In genomic region chr20:57857118-57857517, GRCh38 we compare ENCODE assay signal across 24 cellular contexts.
"Had no signal": no experiment of that assay in that cellular context is flagged by ENCODE, and none has a peak within 500 bp of the region (broad histone marks: within the 10 kb centered on the region; RNA-seq: fewer than 3 reads in every experiment).

No MANE protein-coding gene starts in this region.

- H3K36me3 Mint-ChIP-seq: memory B cell; naive B cell; stimulated activated memory B cell treated with anti-CD40 and anti-IgM and Interleukin-4, amounts not matched to agents 10 μg/mL and 1 μg/mL and 100 μg/mL, for 72 hours had no signal

- H3K4me3 ChIP-seq: coronary artery, esophagus squamous epithelium, lung, mucosa of descending colon, ovary, psoas muscle, skin epidermis, spleen, thoracic aorta, tibial nerve, upper lobe of left lung, uterus had no signal

- ATAC-seq: left lobe of liver; mucosa of descending colon; psoas muscle; right cardiac atrium; stimulated activated memory B cell treated with anti-CD40 and anti-IgM and Interleukin-4, amounts not matched to agents 10 μg/mL and 1 μg/mL and 100 μg/mL, for 72 hours had no signal

- H3K27ac ChIP-seq: coronary artery, esophagus squamous epithelium, ovary, psoas muscle, skin epidermis, spleen, thoracic aorta, tibial nerve, upper lobe of left lung, uterus had no signal

- H3K9me3 ChIP-seq: esophagus squamous epithelium, mucosa of descending colon, ovary, psoas muscle, spleen, thoracic aorta, tibial nerve, upper lobe of left lung, uterus had no signal

- H3K9me3 Mint-ChIP-seq: memory B cell; stimulated activated memory B cell treated with anti-CD40 and anti-IgM and Interleukin-4, amounts not matched to agents 10 μg/mL and 1 μg/mL and 100 μg/mL, for 72 hours; stimulated activated naive CD8-positive, alpha-beta T cell treated with anti-CD3 and anti-CD28 coated beads, Interleukin-15, Interleukin-2, amounts not matched to agents 100 ng/mL and 50 ng/mL, for 24 hours had no signal

- H3K4me3 Mint-ChIP-seq: memory B cell; naive B cell; stimulated activated memory B cell treated with anti-CD40 and anti-IgM and Interleukin-4, amounts not matched to agents 10 μg/mL and 1 μg/mL and 100 μg/mL, for 72 hours; stimulated activated naive CD8-positive, alpha-beta T cell treated with anti-CD3 and anti-CD28 coated beads, Interleukin-15, Interleukin-2, amounts not matched to agents 100 ng/mL and 50 ng/mL, for 24 hours had no signal

- H3K4me1 Mint-ChIP-seq: naive B cell; stimulated activated memory B cell treated with anti-CD40 and anti-IgM and Interleukin-4, amounts not matched to agents 10 μg/mL and 1 μg/mL and 100 μg/mL, for 72 hours had no signal

- H3K4me1 ChIP-seq: esophagus squamous epithelium, psoas muscle, spleen, tibial nerve, upper lobe of left lung, uterus had no signal

- H3K27ac Mint-ChIP-seq: memory B cell; naive B cell; stimulated activated memory B cell treated with anti-CD40 and anti-IgM and Interleukin-4, amounts not matched to agents 10 μg/mL and 1 μg/mL and 100 μg/mL, for 72 hours; stimulated activated naive CD8-positive, alpha-beta T cell treated with anti-CD3 and anti-CD28 coated beads, Interleukin-15, Interleukin-2, amounts not matched to agents 100 ng/mL and 50 ng/mL, for 24 hours had no signal

- H3K36me3 ChIP-seq: esophagus squamous epithelium, ovary, spleen, thoracic aorta, tibial nerve, upper lobe of left lung, uterus had no signal

- DNase-seq: dermis blood vessel endothelial cell; esophagus squamous epithelium; foreskin melanocyte; hypothalamus; mucosa of descending colon; naive B cell; occipital lobe; ovary; posterior cingulate gyrus; psoas muscle; right cardiac atrium; spleen; stimulated activated CD4-positive, alpha-beta T cell treated with anti-CD3 and anti-CD28 coated beads, Interleukin-4, amount 100 ng/mL, for 4 hours; uterus had no signal

- H3K27me3 ChIP-seq: ovary, tibial nerve, upper lobe of left lung, uterus had no signal
